ENCODE assay signal across 2 cellular contexts in genomic region chr2:203535784-203536590, GRCh38.
A peak's percentile ranks its signal among the peaks of the same experiment; 100 is the strongest.
TF ChIP-seq lines count a peak whose summit lies in the region.

No MANE protein-coding gene starts in this region.

TF ChIP-seq in K562, 482 proteins besides CTCF, POLR2A, EP300 and RAD21:
- TF ChIP-seq HNRNPLL (IDR thresholded peaks at IDR 0.05; ENCODE audit: low read depth, low read length, poor library complexity, severe bottlenecking): peak; percentile 73
- peak; percentile 62; the same call in 1 of the 2 replicates for TF ChIP-seq DPF2 (IDR thresholded peaks at IDR 0.05)
- no peak for TF ChIP-seq ZNF586 (CRISPR knock-in tag; conservative IDR thresholded peaks at IDR 0.05)
- TF ChIP-seq POLR2AphosphoS5 (IDR thresholded peaks at IDR 0.05; ENCODE audit: control insufficient read depth, insufficient read depth, low read depth, low read length): 0 out of 2 replicates have a peak, but pooled peaks have one; percentile 11
- no peak for TF ChIP-seq SRSF3 (IDR thresholded peaks at IDR 0.05; ENCODE audit: insufficient read depth, low read length)
- 0 out of 2 replicates have a peak, but pooled peaks have one; percentile 24 for TF ChIP-seq TCF3 (CRISPR knock-in tag; IDR thresholded peaks at IDR 0.05)
- TF ChIP-seq ESRRA (IDR thresholded peaks at IDR 0.05; ENCODE audit: borderline replicate concordance, low read depth): peak; percentile 65; the same call in 1 of the 2 replicates
- TF ChIP-seq CBFA2T3 (IDR thresholded peaks at IDR 0.05): peak; percentile 47
- 0 out of 2 replicates have a peak, but pooled peaks have one; percentile 22 for TF ChIP-seq LEF1 (IDR thresholded peaks at IDR 0.05)
- TF ChIP-seq SRSF7 (optimal IDR thresholded peaks at IDR 0.05; ENCODE audit: low read depth, low read length): no peak
- TF ChIP-seq ZFX (CRISPR knock-in tag; IDR thresholded peaks at IDR 0.05): 0 out of 2 replicates have a peak, but pooled peaks have one; percentile 10
- peak; percentile 63 for TF ChIP-seq ARID1B (IDR thresholded peaks at IDR 0.05)
- peak; percentile 37; the same call in 1 of the 2 replicates for TF ChIP-seq TAL1 (IDR thresholded peaks at IDR 0.05)
TF ChIP-seq in K562: peak in this region for 10.

TF ChIP-seq in HepG2, 621 proteins besides CTCF, POLR2A, EP300 and RAD21 (continues in another document):
- TF ChIP-seq ZNF292 (CRISPR knock-in tag; IDR thresholded peaks at IDR 0.05; ENCODE audit: borderline replicate concordance, low read depth) (0 out of 2 replicates have a peak, but pooled peaks have one; percentile 5), FIP1L1 (IDR thresholded peaks at IDR 0.05; ENCODE audit: borderline replicate concordance, insufficient read depth, low read depth, low read length) (no peak), RARG (CRISPR knock-in tag; IDR thresholded peaks at IDR 0.05; ENCODE audit: low read depth) (no peak), ARID3A (IDR thresholded peaks at IDR 0.05; ENCODE audit: low read depth, low read length) (no peak), ARNT (IDR thresholded peaks at IDR 0.05) (no peak), ZNF878 (CRISPR knock-in tag; IDR thresholded peaks at IDR 0.05) (no peak), CSRNP2 (CRISPR knock-in tag; conservative IDR thresholded peaks at IDR 0.05; ENCODE audit: low read depth) (no peak), ZNF124 (CRISPR knock-in tag; IDR thresholded peaks at IDR 0.05) (no peak), ZBTB38 (CRISPR knock-in tag; IDR thresholded peaks at IDR 0.05) (no peak), ZNF225 (CRISPR knock-in tag; IDR thresholded peaks at IDR 0.05) (no peak), ZNF563 (CRISPR knock-in tag; IDR thresholded peaks at IDR 0.05) (no peak), MTF1 (CRISPR knock-in tag; IDR thresholded peaks at IDR 0.05) (no peak), PRDM10 (CRISPR knock-in tag; IDR thresholded peaks at IDR 0.05; ENCODE audit: low read depth) (no peak), REST (IDR thresholded peaks at IDR 0.05; ENCODE audit: borderline replicate concordance in 1 of 2, low read depth in 1 of 2, low read length in 2 of 2) (no peak), GATA4 (IDR thresholded peaks at IDR 0.05; ENCODE audit: borderline replicate concordance, low read depth) (0 out of 2 replicates have a peak, but pooled peaks have one; percentile 10), RXRB (CRISPR knock-in tag; IDR thresholded peaks at IDR 0.05; ENCODE audit: borderline replicate concordance) (0 out of 2 replicates have a peak, but pooled peaks have one; percentile 1), ATF5 (CRISPR knock-in tag; IDR thresholded peaks at IDR 0.05; ENCODE audit: low read depth) (no peak), ZZZ3 (CRISPR knock-in tag; IDR thresholded peaks at IDR 0.05; ENCODE audit: borderline replicate concordance) (no peak), CCDC6 (CRISPR knock-in tag; IDR thresholded peaks at IDR 0.05) (no peak), USF2 (IDR thresholded peaks at IDR 0.05; ENCODE audit: low read depth, low read length) (no peak), USF2 (CRISPR knock-in tag; IDR thresholded peaks at IDR 0.05; ENCODE audit: borderline replicate concordance) (no peak), ZNF749 (CRISPR knock-in tag; IDR thresholded peaks at IDR 0.05; ENCODE audit: borderline replicate concordance) (peak; percentile 92; the same call in 1 of the 2 replicates), POLR2AphosphoS2 (IDR thresholded peaks at IDR 0.05; ENCODE audit: low read depth, low read length) (no peak), ZNF180 (CRISPR knock-in tag; IDR thresholded peaks at IDR 0.05; ENCODE audit: borderline replicate concordance, low read depth) (no peak), IRF2 (CRISPR knock-in tag; IDR thresholded peaks at IDR 0.05) (peak; percentile 36; the same call in 1 of the 2 replicates), ZNF282 (IDR thresholded peaks at IDR 0.05; ENCODE audit: partially characterized antibody) (no peak), KDM6A (CRISPR knock-in tag; IDR thresholded peaks at IDR 0.05; ENCODE audit: low read depth) (peak; percentile 30; the same call in 1 of the 2 replicates), ATF7 (IDR thresholded peaks at IDR 0.05) (no peak), ATF7 (CRISPR knock-in tag; IDR thresholded peaks at IDR 0.05) (no peak), SMAD3 (CRISPR knock-in tag; IDR thresholded peaks at IDR 0.05) (no peak), FOXK1 (CRISPR knock-in tag; IDR thresholded peaks at IDR 0.05; ENCODE audit: borderline replicate concordance, low read depth) (no peak), ZNF383 (CRISPR knock-in tag; IDR thresholded peaks at IDR 0.05; ENCODE audit: borderline replicate concordance) (no peak), LBX2 (CRISPR knock-in tag; IDR thresholded peaks at IDR 0.05; ENCODE audit: borderline replicate concordance) (no peak), AHDC1 (CRISPR knock-in tag; IDR thresholded peaks at IDR 0.05; ENCODE audit: borderline replicate concordance) (peak; percentile 52; the same call in 1 of the 2 replicates), CENPX (CRISPR knock-in tag; IDR thresholded peaks at IDR 0.05) (no peak)
